In genomic region chr2:240232961-240233890, GRCh38 we compare ENCODE assay signal across 1 cellular context.
TF ChIP-seq lines count a peak whose summit lies in the region.

No MANE protein-coding gene starts in this region.

TF ChIP-seq in Ishikawa, 13 proteins besides CTCF, POLR2A, EP300 and RAD21 (continued from another document):
- TF ChIP-seq REST (IDR thresholded peaks at IDR 0.05; ENCODE audit: low read depth): no peak
TF ChIP-seq in Ishikawa: peak in this region for 3.
